In genomic region chr6:16548121-16548520, GRCh38 we compare ENCODE assay signal across 16 cellular contexts.
DNase-seq lines count a peak whose midpoint lies in the region; FAIRE-seq and TF ChIP-seq lines count a peak whose summit lies in the region.
"Had no signal": no experiment of that assay in that cellular context is flagged by ENCODE, and none has a peak within 500 bp of the region (broad histone marks: within the 10 kb centered on the region; RNA-seq: fewer than 3 reads in every experiment).

No MANE protein-coding gene starts in this region.

- TF ChIP-seq CTCF in bronchial epithelial cell (IDR thresholded peaks at IDR 0.05; ENCODE audit: insufficient read depth, low read length, severe bottlenecking) (no peak), nephron progenitor cell (IDR thresholded peaks at IDR 0.05) (no peak)

- H3K4me3 ChIP-seq in bronchial epithelial cell (ENCODE audit: low read depth, low read length) (no peak overlapping the region), Karpas-422 (ENCODE audit: low read length) (no peak overlapping the region)
- H3K4me3 ChIP-seq: HAP-1, SK-N-MC had no signal

- H3K27me3 ChIP-seq in bronchial epithelial cell (ENCODE audit: control insufficient read depth, insufficient read depth, low read length) (no peaks in the 10 kb centered on the region), Karpas-422 (ENCODE audit: low read length) (no peaks in the 10 kb centered on the region)

- H3K4me1 ChIP-seq in Karpas-422 (ENCODE audit: low read length), result no peaks in the 10 kb centered on the region
- H3K4me1 ChIP-seq: HAP-1 had no signal

- H3K27ac ChIP-seq in Karpas-422 (ENCODE audit: low read length), result no peak overlapping the region
- H3K27ac ChIP-seq: HL-60, SK-N-MC had no signal

- no peaks in the 10 kb centered on the region for H3K9me3 ChIP-seq in Karpas-422 (ENCODE audit: low read length)
- H3K9me3 ChIP-seq: HAP-1 had no signal

- H3K27me3 Mint-ChIP-seq in nephron progenitor cell (ENCODE audit: low read depth, poor library complexity), result peaks cover 5% of the 10 kb centered on the region
- H3K27me3 Mint-ChIP-seq: B cell; CD4-positive, alpha-beta T cell had no signal

- no peak overlapping the region for H3K27ac Mint-ChIP-seq in nephron progenitor cell
- H3K27ac Mint-ChIP-seq: B cell; CD4-positive, alpha-beta T cell had no signal

- FAIRE-seq in bronchial epithelial cell (lab: Jason Lieb, UNC), result no peak

- H3K4me1 Mint-ChIP-seq in nephron progenitor cell, result peaks cover 26% of the 10 kb centered on the region
- H3K4me1 Mint-ChIP-seq: B cell had no signal

- H4K20me1 ChIP-seq in Karpas-422 (ENCODE audit: insufficient read depth, low read depth, low read length), result no peaks in the 10 kb centered on the region

- peak; percentile 52 for DNase-seq in ELR (ENCODE audit: low read depth)
- peak; percentile 27 for DNase-seq in M059J (ENCODE audit: low read depth)
- DNase-seq in bronchial epithelial cell (ENCODE audit: low read depth), result peak; percentile 44
- peak; percentile 12 for DNase-seq in kidney tubule cell (ENCODE audit: low spot score)
- no peak for DNase-seq in NCI-H187 (lab: John Stamatoyannopoulos, UW)
- DNase-seq in nephron progenitor cell, result no peak
- no peak for DNase-seq in Karpas-422
- DNase-seq: CD4-positive, alpha-beta T cell; NCI-H1436 treated with DMSO at 0.1 percent for 48 hours; NCI-H2081 treated with DMSO at 0.1 percent for 48 hours; NCI-H510A treated with DMSO at 0.1 percent for 48 hours; Right ventricle myocardium superior had no signal

- H3K36me3 Mint-ChIP-seq in nephron progenitor cell (ENCODE audit: low read depth), result no peaks in the 10 kb centered on the region

- no peak overlapping the region for H3K4me3 Mint-ChIP-seq in nephron progenitor cell
- H3K4me3 Mint-ChIP-seq: B cell; CD4-positive, alpha-beta T cell had no signal

- H3K9me2 ChIP-seq in Karpas-422 (replicated peaks; ENCODE audit: insufficient read depth, low read length), result no peaks in the 10 kb centered on the region

- no peaks in the 10 kb centered on the region for H3K9me3 Mint-ChIP-seq in nephron progenitor cell
- H3K9me3 Mint-ChIP-seq: CD4-positive, alpha-beta T cell had no signal

- H3K4me2 ChIP-seq in Karpas-422 (ENCODE audit: low read depth, low read length, poor library complexity, severe bottlenecking), result no peak overlapping the region

- H2AFZ ChIP-seq in Karpas-422 (ENCODE audit: low read length), result no peak overlapping the region

- H3K79me2 ChIP-seq in Karpas-422 (ENCODE audit: low read length), result no peaks in the 10 kb centered on the region

- H3K36me3 ChIP-seq in bronchial epithelial cell (ENCODE audit: control insufficient read depth, insufficient read depth, low read length) (peaks cover 3% of the 10 kb centered on the region), Karpas-422 (ENCODE audit: insufficient read depth, low read length) (no peaks in the 10 kb centered on the region)
- H3K36me3 ChIP-seq: HAP-1 had no signal

- H3K9ac ChIP-seq in Karpas-422 (ENCODE audit: low read length), result no peak overlapping the region

Comparison
In these comparisons a context has a peak if more than half of its experiments do, and no peak if none do; other contexts are left out.
1. DNase-seq: peak in ELR (single experiment), M059J (single experiment), bronchial epithelial cell (single experiment) and kidney tubule cell (single experiment); none in NCI-H187 (0 of 2), nephron progenitor cell (single experiment) and Karpas-422 (single experiment).